12 cellular contexts compared by ENCODE assay signal in the genomic region with DNA sequence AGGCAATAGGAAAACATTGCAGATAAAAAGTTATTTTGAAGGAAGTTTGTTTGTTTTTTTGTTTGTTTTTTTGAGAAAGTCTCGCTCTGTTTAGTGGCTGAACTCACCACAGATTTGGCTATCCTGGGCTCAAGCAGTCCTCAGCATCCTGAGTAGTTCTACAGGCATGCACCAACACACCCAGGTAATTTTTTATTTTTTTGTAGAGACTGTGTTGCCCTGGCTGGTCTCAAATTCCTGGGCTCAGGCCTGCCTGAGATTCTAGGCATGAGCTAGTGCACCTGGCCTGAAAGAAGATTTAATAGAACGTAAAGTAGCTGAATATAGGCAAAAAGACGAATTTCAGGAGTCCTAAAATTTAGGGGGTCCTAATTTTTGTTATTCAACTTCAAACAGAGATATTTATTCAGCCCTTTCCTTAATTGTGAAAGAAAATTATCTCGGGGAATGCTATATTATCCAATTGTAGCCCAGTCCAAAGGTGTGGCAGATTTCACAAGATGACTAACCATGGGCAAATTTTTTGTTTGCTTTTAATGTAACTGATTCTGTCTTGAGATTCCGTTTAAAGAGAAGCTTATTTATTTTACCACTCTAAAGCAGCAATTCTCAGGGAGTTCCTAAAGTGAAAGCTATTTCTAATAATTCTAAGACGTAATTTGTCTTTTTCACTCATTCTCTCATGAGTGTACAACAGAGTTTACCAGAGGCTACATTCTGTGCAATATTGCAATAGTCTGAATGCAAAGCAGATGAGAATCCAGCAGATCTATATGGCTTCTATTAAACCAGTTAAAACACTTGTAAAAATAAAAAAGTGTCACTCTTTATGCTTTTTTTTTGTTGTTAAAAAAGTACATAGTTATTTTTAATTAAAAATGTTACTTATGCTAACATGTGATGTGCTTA. TPM values are rescaled to one million over a fixed set of nuclear protein-coding genes. Genes with fewer than 3 reads are reported as not detected.
A peak's percentile ranks its signal among the peaks of the same experiment; 100 is the strongest.
DNase-seq lines count a peak whose midpoint lies in the region; ATAC-seq, FAIRE-seq and TF ChIP-seq lines count a peak whose summit lies in the region.
"Had no signal": no experiment of that assay in that cellular context is flagged by ENCODE, and none has a peak within 500 bp of the region (broad histone marks: within the 10 kb centered on the region; RNA-seq: fewer than 3 reads in every experiment).

No MANE protein-coding gene starts in this region.

- H3K4me3 Mint-ChIP-seq in CD4-positive, alpha-beta T cell, result no peak overlapping the region

- H3K4me1 ChIP-seq in Karpas-422 (ENCODE audit: low read length), result 0 out of 2 replicates have a peak, but pooled peaks cover 5% of the 10 kb centered on the region
- H3K4me1 ChIP-seq: parathyroid adenoma had no signal

- intact Hi-C loops in CD4-positive, alpha-beta T cell (cut with DNase I, micrococcal nuclease), result no loop called here

- no peaks in the 10 kb centered on the region for H3K9me3 Mint-ChIP-seq in CD4-positive, alpha-beta T cell
- H3K9me3 Mint-ChIP-seq: activated naive CD8-positive, alpha-beta T cell treated with anti-CD3 and anti-CD28 coated beads, Interleukin-2, amount 50 U/mL, for 24 hours had no signal

- TF ChIP-seq CTCF in HL-60 (IDR thresholded peaks at IDR 0.05; ENCODE audit: insufficient read depth, low read length), result no peak
- no peak for TF ChIP-seq CTCF in bronchial epithelial cell (IDR thresholded peaks at IDR 0.05; ENCODE audit: insufficient read depth, low read length, severe bottlenecking)
- no peak for TF ChIP-seq CTCF in CD4-positive, alpha-beta T cell (IDR thresholded peaks at IDR 0.05)

- no peaks in the 10 kb centered on the region for H3K79me2 ChIP-seq in Karpas-422 (ENCODE audit: low read length)
- H3K79me2 ChIP-seq: parathyroid adenoma had no signal

- no peak overlapping the region for H3K4me2 ChIP-seq in Karpas-422 (ENCODE audit: low read depth, low read length, poor library complexity, severe bottlenecking)

- H3K27me3 Mint-ChIP-seq in CD4-positive, alpha-beta T cell, result peaks cover 22% of the 10 kb centered on the region

- POLR2A ChIA-PET in CD4-positive, alpha-beta T cell (lab: Charles Lee), result no interaction called here

- CTCF ChIA-PET in CD4-positive, alpha-beta T cell (lab: Charles Lee), result no interaction called here

- H3K27me3 ChIP-seq in HL-60 (ENCODE audit: insufficient read depth, poor library complexity, severe bottlenecking), result no peaks in the 10 kb centered on the region
- H3K27me3 ChIP-seq in bronchial epithelial cell (ENCODE audit: control insufficient read depth, insufficient read depth, low read length), result no peaks in the 10 kb centered on the region
- H3K27me3 ChIP-seq in Karpas-422 (ENCODE audit: low read length), result no peaks in the 10 kb centered on the region
- H3K27me3 ChIP-seq in CD4-positive, alpha-beta T cell (ENCODE audit: control insufficient read depth, insufficient read depth, low read length), result no peaks in the 10 kb centered on the region

- no peak overlapping the region for H3K9ac ChIP-seq in Karpas-422 (ENCODE audit: low read length)
- H3K9ac ChIP-seq: parathyroid adenoma had no signal

- H3K4me3 ChIP-seq in HL-60 (replicated peaks; ENCODE audit: insufficient read depth, low read length) (peak overlapping the region; percentile 37), bronchial epithelial cell (ENCODE audit: low read depth, low read length) (peak overlapping the region; percentile 43), Karpas-422 (ENCODE audit: low read length) (no peak overlapping the region)

- H3K36me3 ChIP-seq in bronchial epithelial cell (ENCODE audit: control insufficient read depth, insufficient read depth, low read length), result no peaks in the 10 kb centered on the region
- H3K36me3 ChIP-seq in Karpas-422 (ENCODE audit: insufficient read depth, low read length), result no peaks in the 10 kb centered on the region

- peak overlapping the region; percentile 67 for H3K27ac ChIP-seq in HL-60 (replicated peaks)
- H3K27ac ChIP-seq in Karpas-422 (ENCODE audit: low read length), result no peak overlapping the region
- no peak overlapping the region for H3K27ac ChIP-seq in CD4-positive, alpha-beta T cell (ENCODE audit: low read depth, low read length)
- H3K27ac ChIP-seq: parathyroid adenoma had no signal

- no peaks in the 10 kb centered on the region for H3K9me3 ChIP-seq in Karpas-422 (ENCODE audit: low read length)
- no peaks in the 10 kb centered on the region for H3K9me3 ChIP-seq in CD4-positive, alpha-beta T cell (ENCODE audit: control insufficient read depth, low read length)

- no peaks in the 10 kb centered on the region for H3K4me1 Mint-ChIP-seq in CD4-positive, alpha-beta T cell (ENCODE audit: low read depth)

- no peak overlapping the region for H2AFZ ChIP-seq in Karpas-422 (ENCODE audit: low read length)
- H2AFZ ChIP-seq: parathyroid adenoma had no signal

- no peak for FAIRE-seq in bronchial epithelial cell (lab: Jason Lieb, UNC)

- no peaks in the 10 kb centered on the region for H3K36me3 Mint-ChIP-seq in CD4-positive, alpha-beta T cell (ENCODE audit: low read depth)

- no peak for ATAC-seq in GM19035 (IDR thresholded peaks at IDR 0.05; ENCODE audit: unreplicated experiment)
- ATAC-seq in HG03457 (IDR thresholded peaks at IDR 0.05; ENCODE audit: unreplicated experiment), result no peak
- ATAC-seq in CD4-positive, alpha-beta T cell (ENCODE audit: poor library complexity), result no peak
- ATAC-seq: activated naive CD8-positive, alpha-beta T cell treated with anti-CD3 and anti-CD28 coated beads, Interleukin-2, amount 50 U/mL, for 24 hours had no signal

- DNase-seq in HL-60 (ENCODE audit: low read depth in 1 of 2, low spot score in 1 of 2) (no peak), bronchial epithelial cell (ENCODE audit: low read depth) (peak; percentile 83), kidney glomerular epithelial cell (lab: John Stamatoyannopoulos, UW) (peak; percentile 24), smooth muscle cell of the brain vasculature (ENCODE audit: low read depth, low spot score) (peak; percentile 6), Karpas-422 (no peak)
- DNase-seq in CD4-positive, alpha-beta T cell, result no peak
- DNase-seq: activated naive CD8-positive, alpha-beta T cell treated with anti-CD3 and anti-CD28 coated beads, Interleukin-2, amount 50 U/mL, for 24 hours; NCI-H1694 had no signal

- no peak overlapping the region for H3K27ac Mint-ChIP-seq in CD4-positive, alpha-beta T cell
- H3K27ac Mint-ChIP-seq: activated naive CD8-positive, alpha-beta T cell treated with anti-CD3 and anti-CD28 coated beads, Interleukin-2, amount 50 U/mL, for 24 hours had no signal

- H3K9me2 ChIP-seq in Karpas-422 (replicated peaks; ENCODE audit: insufficient read depth, low read length), result no peaks in the 10 kb centered on the region

- no peaks in the 10 kb centered on the region for H4K20me1 ChIP-seq in Karpas-422 (ENCODE audit: insufficient read depth, low read depth, low read length)

RNA-seq across cellular contexts. Expression of a gene that starts 0.9 kb away (rescaled TPM):
- total RNA-seq in bronchial epithelial cell, result 33.8 and 72.1 TPM in 2 replicates
- not detected in 2 replicates for total RNA-seq in Karpas-422 (2014; rRNA removed; shearing (Covaris generic); ENCODE audit: low replicate concordance)
- total RNA-seq in CD4-positive, alpha-beta T cell, result under 1 TPM in 1 of 2 experiments, not detected in 1; 0.27 TPM

RNA-seq across cellular contexts. Expression of a gene that starts 4.2 kb away (rescaled TPM):
- total RNA-seq in bronchial epithelial cell, result 0.26 TPM in 1 of 2 replicates, not detected in the other
- not detected in 2 replicates for total RNA-seq in Karpas-422 (2014; rRNA removed; shearing (Covaris generic); ENCODE audit: low replicate concordance)
- total RNA-seq in CD4-positive, alpha-beta T cell, result under 1 TPM; 0.39 to 0.82 TPM
- total RNA-seq: T-helper 2 cell treated with Interferon-gamma antibody and Interleukin-4, amounts not matched to agents 100 ng/mL and 5 ng/mL, for 36 hours had no signal

RNA-seq across cellular contexts. Expression of a gene that starts 12.3 kb away (rescaled TPM):
- total RNA-seq in bronchial epithelial cell, result 1.0 and 2.1 TPM in 2 replicates
- total RNA-seq in Karpas-422 (2014; rRNA removed; shearing (Covaris generic); ENCODE audit: low replicate concordance), result 0.40 and 1.1 TPM in 2 replicates
- total RNA-seq in CD4-positive, alpha-beta T cell, result 1 to 10 TPM; 1.1 to 1.5 TPM

Comparison
In these comparisons a context has a peak if more than half of its experiments do, and no peak if none do; other contexts are left out.
1. DNase-seq: peak in bronchial epithelial cell (single experiment), kidney glomerular epithelial cell (single experiment) and smooth muscle cell of the brain vasculature (single experiment); none in HL-60 (0 of 2), Karpas-422 (single experiment) and CD4-positive, alpha-beta T cell (0 of 10).
2. RNA of a gene that starts 0.9 kb away (total RNA-seq): 33.8 to 72.1 TPM in bronchial epithelial cell; 0.27 TPM in CD4-positive, alpha-beta T cell and not detected in Karpas-422; every median in the first group is over 10 times any median in the second.